16 cellular contexts compared by ENCODE assay signal in the genomic region with DNA sequence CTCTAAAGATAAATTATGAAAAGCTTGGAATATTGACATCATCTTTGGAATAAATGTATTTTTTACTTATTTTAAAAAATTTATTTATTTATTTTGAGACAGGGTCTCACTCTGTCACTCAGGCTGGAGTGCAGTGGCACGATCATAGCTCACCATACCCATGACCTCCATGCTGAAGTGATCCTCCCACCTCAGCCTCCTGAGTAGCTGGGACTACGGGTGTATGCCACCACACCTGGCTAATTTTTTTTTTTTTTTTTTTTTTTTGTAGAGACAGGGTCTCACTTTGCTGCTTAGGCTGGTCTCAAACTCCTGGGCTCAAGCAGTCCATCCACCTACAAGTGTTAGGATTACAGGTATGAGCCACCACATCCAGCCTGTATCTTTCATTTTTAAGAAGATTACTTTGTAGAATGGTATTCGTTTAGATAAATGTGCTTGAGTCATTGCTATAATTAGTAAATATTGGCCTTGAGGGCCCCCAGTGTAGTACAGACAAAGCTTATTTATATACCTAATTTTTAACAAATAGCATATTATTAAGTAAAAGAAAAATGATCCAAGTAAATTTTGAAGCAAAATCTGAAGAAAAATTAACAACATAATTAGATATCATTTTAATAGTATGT. TPM values are rescaled to one million over a fixed set of nuclear protein-coding genes. Genes with fewer than 3 reads are reported as not detected.
DNase-seq lines count a peak whose midpoint lies in the region; ATAC-seq and TF ChIP-seq lines count a peak whose summit lies in the region.
"Had no signal": no experiment of that assay in that cellular context is flagged by ENCODE, and none has a peak within 500 bp of the region (broad histone marks: within the 10 kb centered on the region; RNA-seq: fewer than 3 reads in every experiment).

No MANE protein-coding gene starts in this region.

- intact Hi-C loops in activated CD8-positive, alpha-beta T cell treated with anti-CD3 and anti-CD28 coated beads for 36 hours (cut with micrococcal nuclease) = no loop called here
- intact Hi-C loops in left lung (cut with DNase I) = no loop called here

- H3K4me3 ChIP-seq in neutrophil (ENCODE audit: low read depth in 1 of 2, low read length in 1 of 2) = no peak overlapping the region
- H3K4me3 ChIP-seq in left lung = no peak overlapping the region
- H3K4me3 ChIP-seq in Peyer's patch = no peak overlapping the region
- H3K4me3 ChIP-seq: GM23338, K562 had no signal

- no peaks in the 10 kb centered on the region for H3K4me1 Mint-ChIP-seq in activated naive CD4-positive, alpha-beta T cell treated with anti-CD3 and anti-CD28 coated beads, Interleukin-2, amount 10 ng/mL, durations not matched to agents 7 days and 5 days
- no peaks in the 10 kb centered on the region for H3K4me1 Mint-ChIP-seq in activated CD8-positive, alpha-beta T cell treated with anti-CD3 and anti-CD28 coated beads for 36 hours (ENCODE audit: low read depth)

- no peak for TF ChIP-seq CTCF in activated CD8-positive, alpha-beta T cell treated with anti-CD3 and anti-CD28 coated beads for 36 hours (IDR thresholded peaks at IDR 0.05)
- TF ChIP-seq CTCF in neutrophil (IDR thresholded peaks at IDR 0.05) = no peak
- no peak for TF ChIP-seq CTCF in left lung (IDR thresholded peaks at IDR 0.05)
- TF ChIP-seq CTCF in Peyer's patch (IDR thresholded peaks at IDR 0.05) = no peak

- H3K27ac Mint-ChIP-seq in activated naive CD4-positive, alpha-beta T cell treated with anti-CD3 and anti-CD28 coated beads, Interleukin-2, amount 10 ng/mL, durations not matched to agents 7 days and 5 days = no peak overlapping the region
- H3K27ac Mint-ChIP-seq in activated CD8-positive, alpha-beta T cell treated with anti-CD3 and anti-CD28 coated beads for 36 hours = no peak overlapping the region
- H3K27ac Mint-ChIP-seq: CD4-positive, CD25-positive, alpha-beta regulatory T cell; GM23338 had no signal

- no peaks in the 10 kb centered on the region for H3K36me3 Mint-ChIP-seq in activated naive CD4-positive, alpha-beta T cell treated with anti-CD3 and anti-CD28 coated beads, Interleukin-2, amount 10 ng/mL, durations not matched to agents 7 days and 5 days
- no peaks in the 10 kb centered on the region for H3K36me3 Mint-ChIP-seq in activated CD8-positive, alpha-beta T cell treated with anti-CD3 and anti-CD28 coated beads for 36 hours (ENCODE audit: low read depth)
- H3K36me3 Mint-ChIP-seq: CD4-positive, CD25-positive, alpha-beta regulatory T cell had no signal

- H3K9me3 ChIP-seq in neutrophil = no peaks in the 10 kb centered on the region
- no peaks in the 10 kb centered on the region for H3K9me3 ChIP-seq in left lung
- H3K9me3 ChIP-seq in Peyer's patch = no peaks in the 10 kb centered on the region

- H3K27me3 Mint-ChIP-seq in activated naive CD4-positive, alpha-beta T cell treated with anti-CD3 and anti-CD28 coated beads, Interleukin-2, amount 10 ng/mL, durations not matched to agents 7 days and 5 days = peaks cover 7% of the 10 kb centered on the region
- H3K27me3 Mint-ChIP-seq in activated CD8-positive, alpha-beta T cell treated with anti-CD3 and anti-CD28 coated beads for 36 hours = peaks cover 4% of the 10 kb centered on the region
- H3K27me3 Mint-ChIP-seq: CD4-positive, CD25-positive, alpha-beta regulatory T cell had no signal

- no peaks in the 10 kb centered on the region for H3K36me3 ChIP-seq in neutrophil
- peaks cover 0 to 3% of the 10 kb centered on the region in 2 donors for H3K36me3 ChIP-seq in left lung
- no peaks in the 10 kb centered on the region for H3K36me3 ChIP-seq in Peyer's patch

- H3K27ac ChIP-seq in neutrophil (peak overlapping the region; percentile 37), left lung (no peak overlapping the region), Peyer's patch (peak overlapping the region in 1 of 4 donors; percentile 12)
- H3K27ac ChIP-seq: HL-60 had no signal

- peak; percentile 24 for DNase-seq in activated naive CD4-positive, alpha-beta T cell treated with anti-CD3 and anti-CD28 coated beads, Interleukin-2, amount 10 ng/mL, durations not matched to agents 7 days and 5 days
- no peak for DNase-seq in activated naive CD4-positive, alpha-beta T cell treated with Interleukin-2 at 50 U/mL for 16 hours
- DNase-seq in HCEC 1CT (peak; percentile 23), left lung (no peak), Peyer's patch (no peak)
- peak; percentile 17 for DNase-seq in activated CD8-positive, alpha-beta T cell treated with anti-CD3 and anti-CD28 coated beads for 36 hours
- DNase-seq: CD4-positive, CD25-positive, alpha-beta regulatory T cell; DMS53; NCI-H1105; NCI-H1930; NCI-H510A had no signal

- H3K4me1 ChIP-seq in neutrophil (ENCODE audit: control insufficient read depth in 1 of 2, insufficient read depth in 1 of 2, low read depth in 1 of 2, low read length in 1 of 2) (no peaks in the 10 kb centered on the region), left lung (peaks cover 0 to 35% of the 10 kb centered on the region in 2 donors), Peyer's patch (no peaks in the 10 kb centered on the region)

- peak; percentile 49 for ATAC-seq in activated CD8-positive, alpha-beta T cell treated with anti-CD3 and anti-CD28 coated beads for 36 hours
- ATAC-seq in left lung (no peak), GM21528 (IDR thresholded peaks at IDR 0.05; ENCODE audit: low FRiP score, unreplicated experiment) (no peak)
- ATAC-seq: GM23338, K562 had no signal

- POLR2A ChIA-PET in activated CD8-positive, alpha-beta T cell treated with anti-CD3 and anti-CD28 coated beads for 36 hours (lab: Charles Lee) = no interaction called here

- no peak for TF ChIP-seq POLR2A in Peyer's patch (IDR thresholded peaks at IDR 0.05)

- H3K27me3 ChIP-seq in neutrophil = no peaks in the 10 kb centered on the region
- no peaks in the 10 kb centered on the region for H3K27me3 ChIP-seq in left lung
- H3K27me3 ChIP-seq in Peyer's patch = no peaks in the 10 kb centered on the region

- H3K9me3 Mint-ChIP-seq in activated naive CD4-positive, alpha-beta T cell treated with anti-CD3 and anti-CD28 coated beads, Interleukin-2, amount 10 ng/mL, durations not matched to agents 7 days and 5 days = no peaks in the 10 kb centered on the region
- no peaks in the 10 kb centered on the region for H3K9me3 Mint-ChIP-seq in activated CD8-positive, alpha-beta T cell treated with anti-CD3 and anti-CD28 coated beads for 36 hours
- H3K9me3 Mint-ChIP-seq: CD4-positive, CD25-positive, alpha-beta regulatory T cell; GM23338 had no signal

- CTCF ChIA-PET in activated naive CD4-positive, alpha-beta T cell treated with anti-CD3 and anti-CD28 coated beads, Interleukin-2, amount 10 ng/mL, durations not matched to agents 7 days and 5 days (lab: Charles Lee) = no interaction called here
- CTCF ChIA-PET in activated CD8-positive, alpha-beta T cell treated with anti-CD3 and anti-CD28 coated beads for 36 hours (lab: Charles Lee) = interaction anchor here (1.1 kb wide), 2 partner anchors 76 to 85 kb away, joined by 3 to 7 read pairs; no protein-coding TSS in a partner anchor

- no peak overlapping the region for H3K4me3 Mint-ChIP-seq in activated naive CD4-positive, alpha-beta T cell treated with anti-CD3 and anti-CD28 coated beads, Interleukin-2, amount 10 ng/mL, durations not matched to agents 7 days and 5 days
- H3K4me3 Mint-ChIP-seq in activated CD8-positive, alpha-beta T cell treated with anti-CD3 and anti-CD28 coated beads for 36 hours = no peak overlapping the region
- H3K4me3 Mint-ChIP-seq: CD4-positive, CD25-positive, alpha-beta regulatory T cell; GM23338 had no signal

RNA-seq across cellular contexts. Expression of a gene that starts 8.5 kb away (rescaled TPM):
- total RNA-seq in activated CD8-positive, alpha-beta T cell treated with anti-CD3 and anti-CD28 coated beads for 36 hours = 1 to 10 TPM; 8.9 to 9.6 TPM
- total RNA-seq in left lung = 10 to 100 TPM; 45.6 to 50.8 TPM
- 10 to 100 TPM; 16.8 to 62.7 (median 26.1) TPM for total RNA-seq in Peyer's patch

Comparison
In these comparisons a context has a peak if more than half of its experiments do, and no peak if none do; other contexts are left out.
1. DNase-seq: peak in activated naive CD4-positive, alpha-beta T cell treated with anti-CD3 and anti-CD28 coated beads, Interleukin-2, amount 10 ng/mL, durations not matched to agents 7 days and 5 days (single experiment), HCEC 1CT (single experiment) and activated CD8-positive, alpha-beta T cell treated with anti-CD3 and anti-CD28 coated beads for 36 hours (single experiment); none in activated naive CD4-positive, alpha-beta T cell treated with Interleukin-2 at 50 U/mL for 16 hours (single experiment), left lung (0 of 2) and Peyer's patch (0 of 3).